Comparison of ENCODE assay signal across 8 cellular contexts in genomic region chr2:202265467-202266277, GRCh38. TPM values are rescaled to one million over a fixed set of nuclear protein-coding genes. Genes with fewer than 3 reads are reported as not detected.
DNase-seq lines count a peak whose midpoint lies in the region; ATAC-seq and TF ChIP-seq lines count a peak whose summit lies in the region.

NOP58 (plus strand) TSS chr2:202265763; CDS start chr2:202265942, 179 bp downstream.

- peak; percentile 98 for TF ChIP-seq POLR2A in testis (IDR thresholded peaks at IDR 0.05)

- TF ChIP-seq CTCF in omental fat pad (IDR thresholded peaks at IDR 0.05) = no peak
- peak in 1 of 3 experiments; percentile 19 for TF ChIP-seq CTCF in testis (IDR thresholded peaks at IDR 0.05)

- peaks cover 2% of the 10 kb centered on the region for H3K4me1 ChIP-seq in testis

- peak within 1 kb of the TSS; percentile 92 for H3K4me3 ChIP-seq in GM08714 (ENCODE audit: low read length)
- H3K4me3 ChIP-seq in testis = peak within 1 kb of the TSS; percentile 93 to 97

- H3K27me3 ChIP-seq in testis = no peaks in the 10 kb centered on the region

- 0 to 1% methylated on average over 41 to 54 of the region's 54 CpGs for WGBS in testis, 2 donors

- H3K36me3 Mint-ChIP-seq in activated naive CD4-positive, alpha-beta T cell treated with anti-CD3 and anti-CD28 coated beads, Interleukin-2, amount 50 U/mL, for 72 hours = peaks cover 0 to 4% of the 10 kb centered on the region in 2 donors

- no peaks in the 10 kb centered on the region for H3K36me3 ChIP-seq in testis (ENCODE audit: low read depth, missing control alignments)

- H3K9me3 Mint-ChIP-seq in activated naive CD4-positive, alpha-beta T cell treated with anti-CD3 and anti-CD28 coated beads, Interleukin-2, amount 50 U/mL, for 72 hours = no peaks in the 10 kb centered on the region

- H3K27ac Mint-ChIP-seq in activated naive CD4-positive, alpha-beta T cell treated with anti-CD3 and anti-CD28 coated beads, Interleukin-2, amount 50 U/mL, for 72 hours = no peak within 1 kb of the TSS

- intact Hi-C loops in testis (cut with DNase I; ENCODE audit: low total_unique reads) = no loop called here

- peak within 1 kb of the TSS; percentile 97 to 99 for H3K27ac ChIP-seq in testis

- DNase-seq in NCI-H1092 treated with DMSO at 0.1 percent for 48 hours (lab: John Stamatoyannopoulos, UW) (peak; percentile 92), SKM-1 (lab: John Stamatoyannopoulos, UW; ENCODE audit: unreplicated experiment) (peak; percentile 95), glomerular visceral epithelial cell (ENCODE audit: extremely low spot score) (peak; percentile 95), omental fat pad (ENCODE audit: low spot score) (peak; percentile 67), testis (peak; percentile 97)
- DNase-seq in activated naive CD4-positive, alpha-beta T cell treated with anti-CD3 and anti-CD28 coated beads, Interleukin-2, amount 50 U/mL, for 72 hours (ENCODE audit: low spot score in 2 of 2) = peak; percentile 87 to 93

- ATAC-seq in HG02610 (IDR thresholded peaks at IDR 0.05; ENCODE audit: unreplicated experiment) (peak; percentile 86), omental fat pad (ENCODE audit: low FRiP score) (peak; percentile 95)
- peak; percentile 91 to 92 for ATAC-seq in activated naive CD4-positive, alpha-beta T cell treated with anti-CD3 and anti-CD28 coated beads, Interleukin-2, amount 50 U/mL, for 72 hours

- no peaks in the 10 kb centered on the region for H3K9me3 ChIP-seq in testis

RNA-seq across cellular contexts. Expression of gene NOP58, which starts in this region (rescaled TPM):
- total RNA-seq in activated naive CD4-positive, alpha-beta T cell treated with anti-CD3 and anti-CD28 coated beads, Interleukin-2, amount 50 U/mL, for 72 hours = 100 to 1,000 TPM; 112 to 165 TPM
- 100 to 1,000 TPM in 1 of 4 donors, 10 to 100 TPM in 3; 37.2 to 177 (median 82.1) TPM for total RNA-seq in omental fat pad
- 10 to 100 TPM; 55.3 to 61.8 TPM for total RNA-seq in testis
- 19.4 TPM for polyA plus RNA-seq in testis (ENCODE audit: insufficient read depth, low read depth, low replicate concordance)

Comparison
In these comparisons a context has a peak if more than half of its experiments do, and no peak if none do; other contexts are left out.
1. Peak in every context shown above with its lines: DNase-seq, ATAC-seq, H3K4me3 ChIP-seq and H3K27ac ChIP-seq.